In genomic region chr3:127639173-127640030, GRCh38 we compare ENCODE assay signal across 1 cellular context.
TF ChIP-seq lines count a peak whose summit lies in the region.

No MANE protein-coding gene starts in this region.

TF ChIP-seq in GM23338, 12 proteins besides CTCF, POLR2A, EP300 and RAD21 (continued from another document):
- TF ChIP-seq ZNF114 (CRISPR knock-in tag; IDR thresholded peaks at IDR 0.05) (no peak), ZNF462 (CRISPR knock-in tag; IDR thresholded peaks at IDR 0.05) (no peak), EZH2phosphoT487 (IDR thresholded peaks at IDR 0.05; ENCODE audit: unreplicated experiment) (no peak), CREB1 (CRISPR knock-in tag; IDR thresholded peaks at IDR 0.05; ENCODE audit: low read depth) (no peak)
